ENCODE assay signal across 27 cellular contexts in genomic region chr3:47567149-47567548, GRCh38. TPM values are rescaled to one million over a fixed set of nuclear protein-coding genes. Genes with fewer than 3 reads are reported as not detected.
"Had no signal": no experiment of that assay in that cellular context is flagged by ENCODE, and none has a peak within 500 bp of the region (broad histone marks: within the 10 kb centered on the region; RNA-seq: fewer than 3 reads in every experiment).

No MANE protein-coding gene starts in this region.

- H3K9me3 ChIP-seq: ovary, psoas muscle, spleen, suprapubic skin, testis, tibial artery, transverse colon, upper lobe of right lung, uterus had no signal

- ATAC-seq: naive thymus-derived CD4-positive, alpha-beta T cell; psoas muscle; sciatic nerve; stimulated activated naive CD8-positive, alpha-beta T cell treated with anti-CD3 and anti-CD28 coated beads, Interleukin-15, amount 100 ng/mL, for 72 hours; stimulated activated naive CD8-positive, alpha-beta T cell treated with anti-CD3 and anti-CD28 coated beads, Interleukin-15, Interleukin-2, amounts not matched to agents 100 U/mL and 50 U/mL, for 24 hours; upper lobe of right lung had no signal

- H3K4me2 ChIP-seq: smooth muscle cell had no signal

- DNase-seq: naive thymus-derived CD4-positive, alpha-beta T cell; nephron progenitor cell; occipital lobe; ovary; posterior cingulate gyrus; psoas muscle; right cardiac atrium; spleen; stimulated activated CD4-positive, alpha-beta T cell treated with anti-CD3 and anti-CD28 coated beads, Interleukin-12 subunit alpha, Interleukin-12 subunit beta, amount 100 ng/mL, for 4 hours; stimulated activated CD4-positive, alpha-beta T cell treated with anti-CD3 and anti-CD28 coated beads, Interleukin-1b, Interleukin-23, amount 100 ng/mL, for 48 hours; stimulated activated CD4-positive, alpha-beta T cell treated with anti-CD3 and anti-CD28 coated beads, Interleukin-4, amount 100 ng/mL, for 1 hour; stimulated activated CD4-positive, alpha-beta T cell treated with anti-CD3 and anti-CD28 coated beads, Interleukin-4, amount 100 ng/mL, for 4 hours; stimulated activated CD8-positive, alpha-beta memory T cell treated with anti-CD3 and anti-CD28 coated beads, Interleukin-4, amount 100 ng/mL, for 48 hours; stimulated activated naive CD4-positive, alpha-beta T cell; stimulated activated naive CD8-positive, alpha-beta T cell treated with anti-CD3 and anti-CD28 coated beads, Interleukin-15, amount 100 ng/mL, for 72 hours; stimulated activated naive CD8-positive, alpha-beta T cell treated with anti-CD3 and anti-CD28 coated beads, Interleukin-15, Interleukin-2, amounts not matched to agents 100 U/mL and 50 U/mL, for 24 hours; substantia nigra; testis; tibial artery; transverse colon; upper lobe of right lung; uterus had no signal

- H3K27ac ChIP-seq: ovary, parathyroid adenoma, psoas muscle, skin epidermis, spleen, suprapubic skin, testis, tibial artery, transverse colon, upper lobe of right lung, uterus had no signal

- H3K4me3 ChIP-seq: ovary, psoas muscle, skin epidermis, smooth muscle cell, spleen, suprapubic skin, testis, tibial artery, transverse colon, upper lobe of right lung, uterus had no signal

- H2AFZ ChIP-seq: parathyroid adenoma had no signal

- H3K9ac ChIP-seq: parathyroid adenoma had no signal

- H3K4me1 ChIP-seq: parathyroid adenoma, psoas muscle, spleen, suprapubic skin, testis, tibial artery, transverse colon, upper lobe of right lung, uterus had no signal

- H3K79me2 ChIP-seq: parathyroid adenoma had no signal

- H3K36me3 ChIP-seq: ovary, spleen, suprapubic skin, tibial artery, transverse colon, upper lobe of right lung, uterus had no signal

- H3K27me3 ChIP-seq: ovary, spleen, suprapubic skin, testis, tibial artery, transverse colon, upper lobe of right lung, uterus had no signal

RNA-seq across cellular contexts. Expression of gene CSPG5, which starts 11.5 kb away (rescaled TPM):
- polyA plus RNA-seq: naive thymus-derived CD4-positive, alpha-beta T cell had no signal
